Comparison of ENCODE assay signal across 11 cellular contexts in the genomic region with DNA sequence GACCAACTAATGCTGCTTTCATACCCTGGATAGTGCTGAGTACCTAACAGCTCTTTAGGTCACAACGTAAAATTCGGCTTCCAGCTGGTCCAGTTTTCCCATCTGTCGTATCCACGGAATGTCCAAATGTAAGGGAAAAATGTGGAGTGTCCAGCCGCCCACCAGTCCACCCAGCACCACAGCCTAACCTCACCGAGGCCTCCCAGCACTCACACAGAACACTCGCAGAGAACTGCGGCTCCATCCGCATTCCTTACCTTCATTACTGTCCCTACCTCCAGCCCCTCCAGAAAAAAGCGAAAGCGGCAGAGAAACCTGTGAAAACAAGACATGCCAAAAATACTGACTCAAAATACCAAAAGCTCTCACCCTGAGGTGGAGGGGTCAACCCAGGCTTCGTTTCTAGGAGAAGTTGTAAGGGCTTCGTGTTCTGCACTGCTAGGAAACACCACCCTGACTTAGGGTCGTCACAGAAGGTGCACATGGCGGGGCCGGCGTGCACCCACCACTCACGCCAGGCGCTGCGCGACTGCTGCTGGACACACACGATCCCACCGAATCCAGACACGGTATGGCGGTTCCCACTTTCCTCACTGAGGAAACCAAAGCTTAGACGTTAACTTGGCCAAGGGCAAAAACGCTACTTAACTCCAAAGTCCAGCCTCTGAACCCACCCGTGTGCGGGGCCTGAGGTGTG.
DNase-seq lines count a peak whose midpoint lies in the region; ATAC-seq and TF ChIP-seq lines count a peak whose summit lies in the region.
"Had no signal": no experiment of that assay in that cellular context is flagged by ENCODE, and none has a peak within 500 bp of the region (broad histone marks: within the 10 kb centered on the region; RNA-seq: fewer than 3 reads in every experiment).

No MANE protein-coding gene starts in this region.

- peaks cover 69% of the 10 kb centered on the region for H3K4me1 ChIP-seq in Panc1 (ENCODE audit: control insufficient read depth, insufficient read depth, low read length)
- peaks cover 24% of the 10 kb centered on the region for H3K4me1 ChIP-seq in colonic mucosa
- peaks cover 26 to 54% of the 10 kb centered on the region in 2 donors for H3K4me1 ChIP-seq in muscle layer of duodenum (ENCODE audit: control insufficient read depth in 1 of 2, insufficient read depth in 2 of 2, low read length in 2 of 2)
- peaks cover 69% of the 10 kb centered on the region for H3K4me1 ChIP-seq in suprapubic skin

- H3K9me3 ChIP-seq in Panc1 (ENCODE audit: control insufficient read depth, insufficient read depth, low read depth, low read length) (no peaks in the 10 kb centered on the region), colonic mucosa (no peaks in the 10 kb centered on the region), muscle layer of duodenum (ENCODE audit: control insufficient read depth in 1 of 2, low read length in 2 of 2) (no peaks in the 10 kb centered on the region), suprapubic skin (no peaks in the 10 kb centered on the region)

- WGBS in suprapubic skin = 91% methylated on average over 29 of the region's 29 CpGs

- TF ChIP-seq POLR2A in suprapubic skin (IDR thresholded peaks at IDR 0.05) = no peak

- no TSS peak for BruUV-seq in Panc1 (replicated peaks; lab: Mats Ljungman, UMichigan)

- H3K4me3 ChIP-seq in Panc1 (ENCODE audit: low read depth in 2 of 2, low read length in 2 of 2) = no peak overlapping the region
- no peak overlapping the region for H3K4me3 ChIP-seq in colonic mucosa
- peak overlapping the region in 1 of 2 donors; percentile 34 for H3K4me3 ChIP-seq in muscle layer of duodenum (ENCODE audit: low read depth in 1 of 2, low read length in 2 of 2)
- no peak overlapping the region for H3K4me3 ChIP-seq in suprapubic skin

- CTCF ChIA-PET in Panc1 (lab: Charles Lee) = no interaction called here

- H3K27me3 ChIP-seq in Panc1 (ENCODE audit: control insufficient read depth, insufficient read depth, low read length) (no peaks in the 10 kb centered on the region), colonic mucosa (no peaks in the 10 kb centered on the region), muscle layer of duodenum (ENCODE audit: low read depth, low read length) (no peaks in the 10 kb centered on the region), suprapubic skin (no peaks in the 10 kb centered on the region)

- no peak for DNase-seq in Panc1 (ENCODE audit: low read depth, low spot score)
- no peak for DNase-seq in colonic mucosa
- DNase-seq in suprapubic skin (ENCODE audit: low spot score in 2 of 2) = no peak
- DNase-seq in HuH-7.5 (ENCODE audit: low spot score) = no peak
- DNase-seq in stimulated activated CD4-positive, alpha-beta T cell treated with anti-CD3 and anti-CD28 coated beads, Interleukin-2, amount 100 ng/mL, for 24 hours = no peak
- DNase-seq: activated CD8-positive, alpha-beta memory T cell treated with anti-CD3 and anti-CD28 coated beads, Interleukin-2, amount 50 U/mL, for 48 hours; NCI-H1105; NCI-H526; stimulated activated CD4-positive, alpha-beta T cell treated with anti-CD3 and anti-CD28 coated beads, Interleukin-15, amount 100 ng/mL, for 24 hours had no signal

- H3K9ac ChIP-seq in colonic mucosa (ENCODE audit: low read depth in 2 of 2, low read length in 2 of 2) = peak overlapping the region in 1 of 2 donors; percentile 41

- POLR2A ChIA-PET in Panc1 (lab: Charles Lee) = interaction anchor here (0.6 kb wide), 1 partner anchor 174 kb away, joined by 3 read pairs; no protein-coding TSS in a partner anchor

- no peak for TF ChIP-seq EP300 in suprapubic skin (IDR thresholded peaks at IDR 0.05)

- in situ Hi-C loops in Panc1 (cut with HindIII; ENCODE audit: low pct_unique_long_range_greater_than_20kb, low sequenced_read_pairs) = no loop called here

- ATAC-seq in Panc1 = no peak
- no peak for ATAC-seq in HG02852 (IDR thresholded peaks at IDR 0.05; ENCODE audit: unreplicated experiment)

- intact Hi-C loops in Panc1 (cut with micrococcal nuclease; ENCODE audit: unreplicated experiment) (no loop called here), colonic mucosa (cut with DNase I) (no loop called here)

- H3K36me3 ChIP-seq in Panc1 (ENCODE audit: control insufficient read depth, insufficient read depth, low read length) (no peaks in the 10 kb centered on the region), colonic mucosa (no peaks in the 10 kb centered on the region), muscle layer of duodenum (ENCODE audit: control insufficient read depth in 1 of 2, insufficient read depth in 2 of 2, low read length in 2 of 2) (no peaks in the 10 kb centered on the region), suprapubic skin (no peaks in the 10 kb centered on the region)

- H3K27ac ChIP-seq in Panc1 (ENCODE audit: low read length) (peak overlapping the region; percentile 98), colonic mucosa (peak overlapping the region; percentile 86), muscle layer of duodenum (ENCODE audit: low read length) (peak overlapping the region; percentile 80), suprapubic skin (peak overlapping the region; percentile 85)

- TF ChIP-seq CTCF in Panc1 (IDR thresholded peaks at IDR 0.05) (no peak), colonic mucosa (IDR thresholded peaks at IDR 0.05) (no peak), suprapubic skin (IDR thresholded peaks at IDR 0.05) (no peak)
